In genomic region chr19:1813197-1813836, GRCh38 we compare ENCODE assay signal across 1 cellular context.
TF ChIP-seq lines count a peak whose summit lies in the region.

No MANE protein-coding gene starts in this region.

TF ChIP-seq in HEK293, 187 proteins besides CTCF, POLR2A, EP300 and RAD21 (continued from another document):
- no peak for TF ChIP-seq ZNF19 (tag by site-specific recombination; IDR thresholded peaks at IDR 0.05; ENCODE audit: low read depth)
- TF ChIP-seq ZNF654 (tag by site-specific recombination; IDR thresholded peaks at IDR 0.05; ENCODE audit: low read depth), result no peak
- TF ChIP-seq ZNF112 (tag by site-specific recombination; IDR thresholded peaks at IDR 0.05), result no peak
- TF ChIP-seq ZNF146 (tag by site-specific recombination; IDR thresholded peaks at IDR 0.05), result no peak
- TF ChIP-seq ZSCAN30 (tag by site-specific recombination; IDR thresholded peaks at IDR 0.05), result no peak
- no peak for TF ChIP-seq ZNF132 (tag by site-specific recombination; IDR thresholded peaks at IDR 0.05; ENCODE audit: borderline replicate concordance)
- TF ChIP-seq ZNF544 (tag by site-specific recombination; IDR thresholded peaks at IDR 0.05), result no peak
- TF ChIP-seq ZNF37A (tag by site-specific recombination; IDR thresholded peaks at IDR 0.05), result no peak
- no peak for TF ChIP-seq ZNF239 (tag by site-specific recombination; IDR thresholded peaks at IDR 0.05)
- TF ChIP-seq, protein P1, sequence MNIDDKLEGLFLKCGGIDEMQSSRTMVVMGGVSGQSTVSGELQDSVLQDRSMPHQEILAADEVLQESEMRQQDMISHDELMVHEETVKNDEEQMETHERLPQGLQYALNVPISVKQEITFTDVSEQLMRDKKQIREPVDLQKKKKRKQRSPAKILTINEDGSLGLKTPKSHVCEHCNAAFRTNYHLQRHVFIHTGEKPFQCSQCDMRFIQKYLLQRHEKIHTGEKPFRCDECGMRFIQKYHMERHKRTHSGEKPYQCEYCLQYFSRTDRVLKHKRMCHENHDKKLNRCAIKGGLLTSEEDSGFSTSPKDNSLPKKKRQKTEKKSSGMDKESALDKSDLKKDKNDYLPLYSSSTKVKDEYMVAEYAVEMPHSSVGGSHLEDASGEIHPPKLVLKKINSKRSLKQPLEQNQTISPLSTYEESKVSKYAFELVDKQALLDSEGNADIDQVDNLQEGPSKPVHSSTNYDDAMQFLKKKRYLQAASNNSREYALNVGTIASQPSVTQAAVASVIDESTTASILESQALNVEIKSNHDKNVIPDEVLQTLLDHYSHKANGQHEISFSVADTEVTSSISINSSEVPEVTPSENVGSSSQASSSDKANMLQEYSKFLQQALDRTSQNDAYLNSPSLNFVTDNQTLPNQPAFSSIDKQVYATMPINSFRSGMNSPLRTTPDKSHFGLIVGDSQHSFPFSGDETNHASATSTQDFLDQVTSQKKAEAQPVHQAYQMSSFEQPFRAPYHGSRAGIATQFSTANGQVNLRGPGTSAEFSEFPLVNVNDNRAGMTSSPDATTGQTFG (tag by site-specific recombination; IDR thresholded peaks at IDR 0.05; ENCODE audit: borderline replicate concordance), result no peak
- TF ChIP-seq ZNF433 (tag by site-specific recombination; IDR thresholded peaks at IDR 0.05; ENCODE audit: low read depth), result no peak
- no peak for TF ChIP-seq SP2 (tag by site-specific recombination; IDR thresholded peaks at IDR 0.05)
- no peak for TF ChIP-seq ZNF747 (tag by site-specific recombination; IDR thresholded peaks at IDR 0.05)
- no peak for TF ChIP-seq ZNF530 (tag by site-specific recombination; IDR thresholded peaks at IDR 0.05; ENCODE audit: low read depth)
- no peak for TF ChIP-seq SCRT1 (tag by site-specific recombination; IDR thresholded peaks at IDR 0.05; ENCODE audit: borderline replicate concordance)
- peak; percentile 10; the same call in 1 of the 2 replicates for TF ChIP-seq KLF8 (tag by site-specific recombination; IDR thresholded peaks at IDR 0.05)
- 0 out of 2 replicates have a peak, but pooled peaks have one; percentile 3 for TF ChIP-seq ZBTB6 (tag by site-specific recombination; IDR thresholded peaks at IDR 0.05)
- TF ChIP-seq HOXA7 (CRISPR knock-in tag; IDR thresholded peaks at IDR 0.05; ENCODE audit: borderline replicate concordance), result no peak
- TF ChIP-seq BCL6B (tag by site-specific recombination; IDR thresholded peaks at IDR 0.05), result no peak
- no peak for TF ChIP-seq ZNF2 (tag by site-specific recombination; IDR thresholded peaks at IDR 0.05)
- TF ChIP-seq ZFP41 (tag by site-specific recombination; IDR thresholded peaks at IDR 0.05; ENCODE audit: borderline replicate concordance), result no peak
- no peak for TF ChIP-seq ZNF138 (tag by site-specific recombination; IDR thresholded peaks at IDR 0.05; ENCODE audit: borderline replicate concordance)
- no peak for TF ChIP-seq OSR2 (tag by site-specific recombination; IDR thresholded peaks at IDR 0.05)
